Comparison of ENCODE assay signal across 1 cellular context in the genomic region with DNA sequence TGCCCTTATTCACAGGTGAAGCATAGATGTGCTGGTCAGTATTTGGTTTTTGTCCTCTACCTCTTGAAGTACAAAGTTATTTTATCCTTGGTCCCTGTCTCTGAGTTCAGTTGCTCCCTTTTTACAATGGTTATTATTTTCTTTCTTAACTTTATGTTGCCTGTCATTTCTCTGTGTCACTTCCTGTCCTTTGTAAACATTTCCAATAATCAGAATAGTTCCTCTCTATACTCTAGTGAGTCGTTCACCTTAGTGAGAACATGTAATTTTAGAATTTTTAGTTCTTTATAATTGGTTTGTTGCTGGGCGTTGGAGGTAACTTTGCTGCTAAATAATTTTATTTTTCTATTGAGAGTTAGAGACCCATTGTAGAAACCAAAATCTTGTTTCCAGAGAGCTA.
TF ChIP-seq lines count a peak whose summit lies in the region.

No MANE protein-coding gene starts in this region.

TF ChIP-seq in WTC11, 78 proteins besides CTCF, POLR2A, EP300 and RAD21 (continued from another document):
- TF ChIP-seq, protein P1, sequence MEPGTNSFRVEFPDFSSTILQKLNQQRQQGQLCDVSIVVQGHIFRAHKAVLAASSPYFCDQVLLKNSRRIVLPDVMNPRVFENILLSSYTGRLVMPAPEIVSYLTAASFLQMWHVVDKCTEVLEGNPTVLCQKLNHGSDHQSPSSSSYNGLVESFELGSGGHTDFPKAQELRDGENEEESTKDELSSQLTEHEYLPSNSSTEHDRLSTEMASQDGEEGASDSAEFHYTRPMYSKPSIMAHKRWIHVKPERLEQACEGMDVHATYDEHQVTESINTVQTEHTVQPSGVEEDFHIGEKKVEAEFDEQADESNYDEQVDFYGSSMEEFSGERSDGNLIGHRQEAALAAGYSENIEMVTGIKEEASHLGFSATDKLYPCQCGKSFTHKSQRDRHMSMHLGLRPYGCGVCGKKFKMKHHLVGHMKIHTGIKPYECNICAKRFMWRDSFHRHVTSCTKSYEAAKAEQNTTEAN (CRISPR knock-in tag; IDR thresholded peaks at IDR 0.05): no peak
- no peak for TF ChIP-seq IRF2 (CRISPR knock-in tag; IDR thresholded peaks at IDR 0.05; ENCODE audit: borderline replicate concordance, low read depth)
- TF ChIP-seq, protein P2, sequence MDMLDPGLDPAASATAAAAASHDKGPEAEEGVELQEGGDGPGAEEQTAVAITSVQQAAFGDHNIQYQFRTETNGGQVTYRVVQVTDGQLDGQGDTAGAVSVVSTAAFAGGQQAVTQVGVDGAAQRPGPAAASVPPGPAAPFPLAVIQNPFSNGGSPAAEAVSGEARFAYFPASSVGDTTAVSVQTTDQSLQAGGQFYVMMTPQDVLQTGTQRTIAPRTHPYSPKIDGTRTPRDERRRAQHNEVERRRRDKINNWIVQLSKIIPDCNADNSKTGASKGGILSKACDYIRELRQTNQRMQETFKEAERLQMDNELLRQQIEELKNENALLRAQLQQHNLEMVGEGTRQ (CRISPR knock-in tag; IDR thresholded peaks at IDR 0.05): no peak
